Comparison of ENCODE assay signal across 17 cellular contexts in genomic region chr15:57436961-57437360, GRCh38.
DNase-seq lines count a peak whose midpoint lies in the region; ATAC-seq and TF ChIP-seq lines count a peak whose summit lies in the region.
"Had no signal": no experiment of that assay in that cellular context is flagged by ENCODE, and none has a peak within 500 bp of the region (broad histone marks: within the 10 kb centered on the region; RNA-seq: fewer than 3 reads in every experiment).

No MANE protein-coding gene starts in this region.

- WGBS in psoas muscle, 3 donors = 11 to 21% (median 19%) methylated on average over 2 of the region's 2 CpGs

- H3K4me3 ChIP-seq in MG63 (no peak overlapping the region), cardiac muscle cell (no peak overlapping the region), osteoblast (ENCODE audit: insufficient read depth, low read length) (no peak overlapping the region), psoas muscle (no peak overlapping the region), OCI-LY7 (ENCODE audit: low read depth, low read length, poor library complexity, severe bottlenecking) (no peak overlapping the region)
- H3K4me3 ChIP-seq: GM23248, SK-N-MC had no signal

- BruUV-seq in OCI-LY7 (replicated peaks; lab: Mats Ljungman, UMichigan) = no TSS peak

- DNase-seq in AG20443 (ENCODE audit: low spot score) (peak; percentile 40), MG63 (peak; percentile 41), cardiac muscle cell (ENCODE audit: low read depth in 1 of 2, low spot score in 1 of 2) (no peak), osteoblast (ENCODE audit: insufficient read length, low spot score, missing footprints) (peak; percentile 39), NCI-H2029 treated with DMSO at 0.1 percent for 48 hours (lab: John Stamatoyannopoulos, UW) (no peak), psoas muscle (no peak), OCI-LY7 (ENCODE audit: low spot score) (no peak)
- DNase-seq: ACHN; CD4-positive, alpha-beta memory T cell; DND-41; GDM1; GM23248; KBM-7; NCI-H1048; NCI-H146 had no signal

- H3K4me2 ChIP-seq in osteoblast (ENCODE audit: insufficient read depth, low read length) (no peak overlapping the region), OCI-LY7 (ENCODE audit: low read length) (no peak overlapping the region)

- H3K4me1 ChIP-seq in cardiac muscle cell (ENCODE audit: low read depth) = peaks cover 76% of the 10 kb centered on the region
- H3K4me1 ChIP-seq in osteoblast (ENCODE audit: insufficient read depth, low read length) = peaks cover 6% of the 10 kb centered on the region
- H3K4me1 ChIP-seq in psoas muscle = no peaks in the 10 kb centered on the region
- no peaks in the 10 kb centered on the region for H3K4me1 ChIP-seq in OCI-LY7 (ENCODE audit: insufficient read depth, low read length, poor library complexity, severe bottlenecking)

- H4K20me1 ChIP-seq in osteoblast (ENCODE audit: insufficient read depth, low read length) (no peaks in the 10 kb centered on the region), OCI-LY7 (ENCODE audit: insufficient read depth, low read length) (no peaks in the 10 kb centered on the region)

- H3K27me3 ChIP-seq in MG63 (no peaks in the 10 kb centered on the region), cardiac muscle cell (no peaks in the 10 kb centered on the region), osteoblast (ENCODE audit: insufficient read depth, low read length) (peaks cover 13% of the 10 kb centered on the region), psoas muscle (ENCODE audit: insufficient read depth in 3 of 3, low read length in 2 of 3) (peaks cover 0 to 3% (median 0%) of the 10 kb centered on the region in 3 donors)

- no peaks in the 10 kb centered on the region for H3K9me3 ChIP-seq in MG63
- no peaks in the 10 kb centered on the region for H3K9me3 ChIP-seq in cardiac muscle cell (ENCODE audit: low read depth)
- no peaks in the 10 kb centered on the region for H3K9me3 ChIP-seq in osteoblast (ENCODE audit: low read depth, low read length)
- H3K9me3 ChIP-seq in psoas muscle = no peaks in the 10 kb centered on the region
- H3K9me3 ChIP-seq in OCI-LY7 (ENCODE audit: low read length) = no peaks in the 10 kb centered on the region

- H3K79me2 ChIP-seq in osteoblast (ENCODE audit: insufficient read depth, low read length) (no peaks in the 10 kb centered on the region), OCI-LY7 (ENCODE audit: insufficient read depth, low read depth, low read length) (no peaks in the 10 kb centered on the region)

- no peak overlapping the region for H2AFZ ChIP-seq in osteoblast (ENCODE audit: low read length)
- no peak overlapping the region for H2AFZ ChIP-seq in OCI-LY7 (ENCODE audit: low read length)
- H2AFZ ChIP-seq: GM23248 had no signal

- ATAC-seq in HG03196 (IDR thresholded peaks at IDR 0.05; ENCODE audit: unreplicated experiment) = no peak
- no peak for ATAC-seq in psoas muscle

- H3K27ac ChIP-seq in cardiac muscle cell (peak overlapping the region; percentile 55), osteoblast (ENCODE audit: low read depth, low read length) (no peak overlapping the region), psoas muscle (no peak overlapping the region), OCI-LY7 (ENCODE audit: low read depth, low read length, poor library complexity, severe bottlenecking) (no peak overlapping the region)
- H3K27ac ChIP-seq: GM23248, SK-N-MC had no signal

- H3K36me3 ChIP-seq in MG63 = no peaks in the 10 kb centered on the region
- H3K36me3 ChIP-seq in cardiac muscle cell = no peaks in the 10 kb centered on the region
- H3K36me3 ChIP-seq in osteoblast (ENCODE audit: insufficient read depth, low read length) = no peaks in the 10 kb centered on the region
- no peaks in the 10 kb centered on the region for H3K36me3 ChIP-seq in psoas muscle (ENCODE audit: insufficient read depth in 1 of 2, low read depth in 1 of 2)
- no peaks in the 10 kb centered on the region for H3K36me3 ChIP-seq in OCI-LY7 (ENCODE audit: insufficient read depth, low read length)

- CTCF ChIA-PET in OCI-LY7 (lab: Charles Lee; ENCODE audit: unreplicated experiment) = no interaction called here

- no peaks in the 10 kb centered on the region for H3K9me2 ChIP-seq in OCI-LY7 (ENCODE audit: insufficient read depth, low read length)

- intact Hi-C loops in psoas muscle (cut with DNase I) = no loop called here
- intact Hi-C loops in OCI-LY7 (cut with micrococcal nuclease; ENCODE audit: unreplicated experiment) = no loop called here

- POLR2A ChIA-PET in OCI-LY7 (lab: Charles Lee) = interaction anchor here (0.5 to 0.7 kb wide), 2 partner anchors 10 to 52 kb away, joined by 3 to 6 read pairs; no protein-coding TSS in a partner anchor

- TF ChIP-seq CTCF in cardiac muscle cell (IDR thresholded peaks at IDR 0.05; ENCODE audit: low read depth, low read length) (no peak), osteoblast (IDR thresholded peaks at IDR 0.05; ENCODE audit: extremely low read depth, low read depth, low read length) (no peak), psoas muscle (IDR thresholded peaks at IDR 0.05) (no peak), OCI-LY7 (conservative IDR thresholded peaks at IDR 0.05; ENCODE audit: low read length) (no peak)

Comparison
In these comparisons a context has a peak if more than half of its experiments do, and no peak if none do; other contexts are left out.
1. DNase-seq: peak in AG20443 (single experiment), MG63 (single experiment) and osteoblast (single experiment); none in cardiac muscle cell (0 of 2), NCI-H2029 treated with DMSO at 0.1 percent for 48 hours (single experiment), psoas muscle (0 of 2) and OCI-LY7 (single experiment).